ENCODE assay signal across 1 cellular context in the genomic region with DNA sequence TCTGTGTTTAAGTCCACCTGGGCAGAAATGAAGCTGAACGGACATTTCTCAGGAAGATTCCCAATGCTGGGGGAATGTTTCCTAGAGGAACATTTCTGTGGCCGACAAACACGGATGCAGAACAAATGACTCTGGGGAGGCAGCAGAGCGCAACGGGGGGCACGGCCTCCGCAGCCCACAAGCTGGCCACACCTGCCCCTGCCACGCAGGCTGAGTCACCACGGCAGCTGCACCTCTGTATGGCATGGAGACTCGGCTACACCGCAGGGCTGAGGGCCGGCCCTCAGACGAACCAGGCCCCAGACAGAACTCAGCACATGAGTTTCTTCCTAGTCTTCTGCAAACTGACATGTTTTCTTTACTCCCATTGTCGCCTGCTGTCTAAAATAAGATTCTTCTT.
TF ChIP-seq lines count a peak whose summit lies in the region.

No MANE protein-coding gene starts in this region.

TF ChIP-seq in K562, 482 proteins besides CTCF, POLR2A, EP300 and RAD21:
- TF ChIP-seq KAT8 (IDR thresholded peaks at IDR 0.05; ENCODE audit: low read depth) (no peak), RBM22 (IDR thresholded peaks at IDR 0.05; ENCODE audit: low read depth, low read length, poor library complexity, severe bottlenecking) (peak; percentile 42), MEIS2 (IDR thresholded peaks at IDR 0.05; ENCODE audit: partially characterized antibody) (no peak), NFE2L1 (tag; IDR thresholded peaks at IDR 0.05; ENCODE audit: borderline replicate concordance, low read depth) (no peak), TEAD1 (CRISPR knock-in tag; IDR thresholded peaks at IDR 0.05) (no peak), PRMT5 (CRISPR knock-in tag; IDR thresholded peaks at IDR 0.05) (no peak), POLR2G (IDR thresholded peaks at IDR 0.05; ENCODE audit: low read depth, low read length) (peak; percentile 49; the same call in 1 of the 2 replicates), PHF20 (IDR thresholded peaks at IDR 0.05; ENCODE audit: partially characterized antibody) (no peak), ZNF696 (CRISPR knock-in tag; conservative IDR thresholded peaks at IDR 0.05) (no peak), SP2 (IDR thresholded peaks at IDR 0.05; ENCODE audit: extremely low read depth, low read depth, low read length, poor library complexity, severe bottlenecking) (no peak)
- TF ChIP-seq, protein P1, sequence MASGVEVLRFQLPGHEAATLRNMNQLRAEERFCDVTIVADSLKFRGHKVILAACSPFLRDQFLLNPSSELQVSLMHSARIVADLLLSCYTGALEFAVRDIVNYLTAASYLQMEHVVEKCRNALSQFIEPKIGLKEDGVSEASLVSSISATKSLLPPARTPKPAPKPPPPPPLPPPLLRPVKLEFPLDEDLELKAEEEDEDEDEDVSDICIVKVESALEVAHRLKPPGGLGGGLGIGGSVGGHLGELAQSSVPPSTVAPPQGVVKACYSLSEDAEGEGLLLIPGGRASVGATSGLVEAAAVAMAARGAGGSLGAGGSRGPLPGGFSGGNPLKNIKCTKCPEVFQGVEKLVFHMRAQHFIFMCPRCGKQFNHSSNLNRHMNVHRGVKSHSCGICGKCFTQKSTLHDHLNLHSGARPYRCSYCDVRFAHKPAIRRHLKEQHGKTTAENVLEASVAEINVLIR (CRISPR knock-in tag; IDR thresholded peaks at IDR 0.05): no peak
- TF ChIP-seq, protein P2, sequence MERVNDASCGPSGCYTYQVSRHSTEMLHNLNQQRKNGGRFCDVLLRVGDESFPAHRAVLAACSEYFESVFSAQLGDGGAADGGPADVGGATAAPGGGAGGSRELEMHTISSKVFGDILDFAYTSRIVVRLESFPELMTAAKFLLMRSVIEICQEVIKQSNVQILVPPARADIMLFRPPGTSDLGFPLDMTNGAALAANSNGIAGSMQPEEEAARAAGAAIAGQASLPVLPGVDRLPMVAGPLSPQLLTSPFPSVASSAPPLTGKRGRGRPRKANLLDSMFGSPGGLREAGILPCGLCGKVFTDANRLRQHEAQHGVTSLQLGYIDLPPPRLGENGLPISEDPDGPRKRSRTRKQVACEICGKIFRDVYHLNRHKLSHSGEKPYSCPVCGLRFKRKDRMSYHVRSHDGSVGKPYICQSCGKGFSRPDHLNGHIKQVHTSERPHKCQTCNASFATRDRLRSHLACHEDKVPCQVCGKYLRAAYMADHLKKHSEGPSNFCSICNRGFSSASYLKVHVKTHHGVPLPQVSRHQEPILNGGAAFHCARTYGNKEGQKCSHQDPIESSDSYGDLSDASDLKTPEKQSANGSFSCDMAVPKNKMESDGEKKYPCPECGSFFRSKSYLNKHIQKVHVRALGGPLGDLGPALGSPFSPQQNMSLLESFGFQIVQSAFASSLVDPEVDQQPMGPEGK (CRISPR knock-in tag; IDR thresholded peaks at IDR 0.05; ENCODE audit: borderline replicate concordance): no peak
TF ChIP-seq in K562: peak in this region for 2.
